In the genomic region with DNA sequence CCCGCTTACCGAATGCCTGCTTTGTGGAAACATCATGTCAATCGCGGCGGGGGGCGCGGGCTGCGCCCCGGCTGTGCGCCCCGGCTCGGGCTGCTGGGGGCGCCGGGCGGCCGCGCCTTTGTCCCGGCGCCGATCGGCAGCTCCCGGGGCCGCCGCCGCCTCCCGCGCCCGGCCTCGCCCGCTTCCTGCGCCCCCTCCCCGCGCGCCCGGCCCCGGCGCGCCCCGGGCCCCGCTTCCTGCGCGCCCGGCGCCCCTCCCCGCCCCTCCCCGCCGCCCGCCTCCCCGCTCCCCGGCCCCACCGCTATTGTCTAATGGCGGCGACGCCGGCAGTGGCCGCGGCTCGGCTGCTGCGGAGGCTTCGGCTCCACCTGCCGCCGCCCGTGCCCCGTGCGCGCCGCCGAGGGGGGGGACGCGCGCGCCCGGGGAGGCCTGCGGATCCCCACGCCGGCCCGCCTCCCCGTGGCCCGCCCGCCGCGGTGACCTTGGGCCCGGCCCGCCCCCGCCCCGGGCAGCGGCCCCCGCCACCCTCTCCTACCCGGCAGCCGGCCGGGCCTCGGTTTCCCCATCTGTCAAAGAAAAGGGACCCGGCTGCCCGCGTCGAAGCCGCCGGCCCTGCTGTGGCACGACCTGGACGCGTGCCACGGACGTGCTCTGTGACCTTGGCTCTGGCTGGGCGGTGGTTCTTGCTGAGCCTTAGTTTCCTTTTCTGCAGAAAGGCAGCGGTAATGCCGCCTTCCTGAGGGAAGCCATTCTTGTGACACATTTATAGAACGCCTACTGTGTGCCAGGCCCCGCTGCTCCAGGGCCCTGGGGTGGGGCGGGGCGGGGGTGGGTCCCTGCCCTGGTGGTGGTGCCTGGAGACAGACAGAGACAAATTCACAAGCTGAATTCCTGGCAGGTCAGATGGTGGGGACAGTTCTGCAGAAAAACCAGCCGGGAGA, we compare ENCODE assay signal across 8 cellular contexts. TPM values are rescaled to one million over a fixed set of nuclear protein-coding genes. Genes with fewer than 3 reads are reported as not detected.
DNase-seq lines count a peak whose midpoint lies in the region; ATAC-seq and TF ChIP-seq lines count a peak whose summit lies in the region.

TSS of gene TLE5 (minus strand) at position 331 of the 941 bp plus-strand sequence. CDS start at position 36, 295 bp downstream.

- H3K27me3 ChIP-seq in Loucy (ENCODE audit: insufficient read depth, low read length, poor library complexity, severe bottlenecking), result no peaks in the 10 kb centered on the region
- H3K27me3 ChIP-seq in WERI-Rb-1 (ENCODE audit: insufficient read depth, low read depth, severe bottlenecking), result no peaks in the 10 kb centered on the region
- H3K27me3 ChIP-seq in breast epithelium, result no peaks in the 10 kb centered on the region

- TF ChIP-seq POLR2A in breast epithelium (IDR thresholded peaks at IDR 0.05), result no peak

- H2AFZ ChIP-seq in Loucy (ENCODE audit: low read length), result peak within 1 kb of the TSS; percentile 84

- peak within 1 kb of the TSS; percentile 97 for H3K9ac ChIP-seq in Loucy (ENCODE audit: low read depth, low read length, poor library complexity, severe bottlenecking)

- POLR2A ChIA-PET in GM10248 (lab: Yijun Ruan, JAX), result interaction anchor here (0.6 kb wide), 1 partner anchor 1687 kb away, joined by 5 read pairs; no protein-coding TSS in a partner anchor

- H3K4me3 ChIP-seq in Loucy (ENCODE audit: low read length, poor library complexity, severe bottlenecking) (peak within 1 kb of the TSS; percentile 80), WERI-Rb-1 (ENCODE audit: low read depth, low read length) (peak within 1 kb of the TSS; percentile 92), breast epithelium (peak within 1 kb of the TSS; percentile 85 to 92 (median 90))

- ATAC-seq in GM19351 (IDR thresholded peaks at IDR 0.05; ENCODE audit: unreplicated experiment), result no peak

- peak; percentile 86 for DNase-seq in GM10248 (ENCODE audit: extremely low spot score)
- peak; percentile 62 for DNase-seq in WERI-Rb-1
- no peak for DNase-seq in breast epithelium (ENCODE audit: low spot score in 2 of 2)
- peak; percentile 36 for DNase-seq in inferior parietal cortex (ENCODE audit: extremely low spot score)
- DNase-seq in stimulated activated CD4-positive, alpha-beta T cell treated with anti-CD3 and anti-CD28 coated beads, Interleukin-12 subunit alpha, Interleukin-12 subunit beta, amount 100 ng/mL, for 48 hours (ENCODE audit: low read depth in 2 of 3, low spot score in 1 of 3), result peak; percentile 25 to 63 (median 50)
- DNase-seq in SW480 (ENCODE audit: low spot score), result no peak

- H3K27ac ChIP-seq in WERI-Rb-1, result peak within 1 kb of the TSS; percentile 92
- peak within 1 kb of the TSS; percentile 95 to 100 for H3K27ac ChIP-seq in breast epithelium

- H3K4me2 ChIP-seq in Loucy (ENCODE audit: low read depth, low read length, poor library complexity, severe bottlenecking), result peak within 1 kb of the TSS; percentile 90

- peaks cover 52% of the 10 kb centered on the region for H3K79me2 ChIP-seq in Loucy (ENCODE audit: insufficient read depth, low read length)

- H3K4me1 ChIP-seq in Loucy (ENCODE audit: insufficient read depth, low read length, poor library complexity, severe bottlenecking) (no peaks in the 10 kb centered on the region), breast epithelium (peaks cover 6 to 17% of the 10 kb centered on the region in 2 donors)

- H3K9me3 ChIP-seq in Loucy (ENCODE audit: insufficient read depth, low read depth, low read length), result no peaks in the 10 kb centered on the region
- no peaks in the 10 kb centered on the region for H3K9me3 ChIP-seq in WERI-Rb-1 (ENCODE audit: severe bottlenecking)
- no peaks in the 10 kb centered on the region for H3K9me3 ChIP-seq in breast epithelium

- peaks cover 25% of the 10 kb centered on the region; the same call in 1 of the 2 replicates for H3K36me3 ChIP-seq in Loucy (ENCODE audit: insufficient read depth, low read length)
- peaks cover 36% of the 10 kb centered on the region for H3K36me3 ChIP-seq in WERI-Rb-1
- H3K36me3 ChIP-seq in breast epithelium, result no peaks in the 10 kb centered on the region

- TF ChIP-seq CTCF in GM10248 (IDR thresholded peaks at IDR 0.05; ENCODE audit: control extremely low read depth, extremely low read depth, low read depth, missing control alignments) (no peak), Loucy (conservative IDR thresholded peaks at IDR 0.05; ENCODE audit: low read length) (no peak), WERI-Rb-1 (IDR thresholded peaks at IDR 0.05; ENCODE audit: low read depth, low read length) (no peak), breast epithelium (IDR thresholded peaks at IDR 0.05) (no peak)

- H3K9me2 ChIP-seq in Loucy (replicated peaks; ENCODE audit: low read depth, low read length), result no peaks in the 10 kb centered on the region

- no peaks in the 10 kb centered on the region for H3F3A ChIP-seq in Loucy (ENCODE audit: low read depth)

- CTCF ChIA-PET in GM10248 (lab: Yijun Ruan, JAX), result interaction anchor here (1.0 to 4.3 kb wide), 3 partner anchors 13 to 112 kb away, joined by 3 to 23 read pairs (median 4); no protein-coding TSS in a partner anchor

- H4K20me1 ChIP-seq in Loucy (ENCODE audit: insufficient read depth, low read length, poor library complexity, severe bottlenecking), result peaks cover 41% of the 10 kb centered on the region

- intact Hi-C loops in breast epithelium (cut with DNase I; ENCODE audit: low total_unique reads), result no loop called here

RNA-seq across cellular contexts. Expression of gene TLE5, which starts in this region (rescaled TPM):
- total RNA-seq in breast epithelium, result 100 to 1,000 TPM; 329 to 407 (median 397) TPM

Comparison
In these comparisons a context has a peak if more than half of its experiments do, and no peak if none do; other contexts are left out.
1. DNase-seq: peak in GM10248 (single experiment), WERI-Rb-1 (single experiment), inferior parietal cortex (single experiment) and stimulated activated CD4-positive, alpha-beta T cell treated with anti-CD3 and anti-CD28 coated beads, Interleukin-12 subunit alpha, Interleukin-12 subunit beta, amount 100 ng/mL, for 48 hours (3 of 3); none in breast epithelium (0 of 2) and SW480 (single experiment).
2. Peak in every context shown above with its lines, with median percentiles within 50 percentile points of each other: H3K4me3 ChIP-seq.